In the genomic region with DNA sequence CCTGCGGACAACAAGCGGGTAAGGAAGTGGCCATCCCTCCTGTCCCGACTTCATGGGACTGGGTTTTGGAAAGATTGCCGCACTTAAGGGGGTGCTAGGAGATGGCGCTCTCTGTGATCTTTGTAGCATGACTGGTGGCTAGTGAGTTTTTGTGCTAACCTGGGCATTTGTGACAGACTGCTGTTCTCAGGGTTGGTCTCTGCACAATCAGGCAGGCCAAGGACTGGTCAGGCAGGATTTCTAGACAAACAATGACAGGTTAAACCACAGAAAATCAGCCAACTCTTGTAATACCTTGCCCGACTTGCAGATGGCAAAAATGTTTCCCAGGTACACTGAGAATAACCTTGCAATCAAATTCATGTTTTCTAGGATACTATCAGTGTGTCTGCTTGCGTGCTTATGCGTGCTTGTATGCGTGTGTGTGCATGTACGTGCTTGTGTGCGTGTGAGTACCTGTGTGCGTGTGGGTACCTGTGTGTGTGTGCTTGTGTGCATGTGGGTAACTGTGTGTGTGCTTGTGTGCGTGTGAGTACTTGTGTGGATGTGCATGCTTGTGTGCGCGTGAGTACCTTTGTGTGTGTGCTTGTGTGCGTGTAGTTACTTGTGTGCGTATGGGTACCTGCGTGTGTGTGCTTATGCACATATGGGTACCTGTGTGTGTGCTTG, we compare ENCODE assay signal across 15 cellular contexts. TPM values are rescaled to one million over a fixed set of nuclear protein-coding genes. Genes with fewer than 3 reads are reported as not detected.
DNase-seq lines count a peak whose midpoint lies in the region; ATAC-seq and TF ChIP-seq lines count a peak whose summit lies in the region.
"Had no signal": no experiment of that assay in that cellular context is flagged by ENCODE, and none has a peak within 500 bp of the region (broad histone marks: within the 10 kb centered on the region; RNA-seq: fewer than 3 reads in every experiment).

No MANE protein-coding gene starts in this region.

- no peaks in the 10 kb centered on the region for H3K9me3 Mint-ChIP-seq in stimulated activated naive B cell treated with anti-CD40 and anti-IgM and Interleukin-4, amounts not matched to agents 10 μg/mL and 1 μg/mL and 100 μg/mL, for 72 hours
- H3K9me3 Mint-ChIP-seq: CD8-positive, alpha-beta memory T cell; stimulated activated naive CD8-positive, alpha-beta T cell treated with anti-CD3 and anti-CD28 coated beads, Interleukin-15, Interleukin-2, amounts not matched to agents 100 ng/mL and 50 ng/mL, for 24 hours had no signal

- ATAC-seq in esophagus mucosa (peak; percentile 77), GM18517 (IDR thresholded peaks at IDR 0.05; ENCODE audit: unreplicated experiment) (no peak), HG02678 (IDR thresholded peaks at IDR 0.05; ENCODE audit: unreplicated experiment) (no peak)
- ATAC-seq in stimulated activated naive B cell treated with anti-CD40 and anti-IgM and Interleukin-4, amounts not matched to agents 10 μg/mL and 1 μg/mL and 100 μg/mL, for 72 hours (replicated peaks) = no peak

- H3K4me3 Mint-ChIP-seq in stimulated activated naive B cell treated with anti-CD40 and anti-IgM and Interleukin-4, amounts not matched to agents 10 μg/mL and 1 μg/mL and 100 μg/mL, for 72 hours = peak overlapping the region in 1 of 2 donors; percentile 14
- H3K4me3 Mint-ChIP-seq: CD8-positive, alpha-beta memory T cell; stimulated activated naive CD8-positive, alpha-beta T cell treated with anti-CD3 and anti-CD28 coated beads, Interleukin-15, Interleukin-2, amounts not matched to agents 100 ng/mL and 50 ng/mL, for 24 hours had no signal

- DNase-seq in DMS53 (lab: John Stamatoyannopoulos, UW) (peak; percentile 84), NCI-H2029 (lab: John Stamatoyannopoulos, UW) (peak; percentile 39), germinal center (ENCODE audit: low spot score) (no peak)
- no peak for DNase-seq in stimulated activated naive B cell treated with anti-CD40 and anti-IgM and Interleukin-4, amounts not matched to agents 10 μg/mL and 1 μg/mL and 100 μg/mL, for 72 hours
- DNase-seq: activated T-cell treated with anti-CD3 and anti-CD28 coated beads for 4 hours; anterior cingulate cortex; CD8-positive, alpha-beta memory T cell; MV-4-11; NCI-H446 had no signal

- no peak for TF ChIP-seq CTCF in neutrophil (IDR thresholded peaks at IDR 0.05)

- H3K27ac Mint-ChIP-seq in stimulated activated naive B cell treated with anti-CD40 and anti-IgM and Interleukin-4, amounts not matched to agents 10 μg/mL and 1 μg/mL and 100 μg/mL, for 72 hours = no peak overlapping the region
- H3K27ac Mint-ChIP-seq: stimulated activated naive CD8-positive, alpha-beta T cell treated with anti-CD3 and anti-CD28 coated beads, Interleukin-15, Interleukin-2, amounts not matched to agents 100 ng/mL and 50 ng/mL, for 24 hours had no signal

- no peaks in the 10 kb centered on the region for H3K27me3 Mint-ChIP-seq in stimulated activated naive B cell treated with anti-CD40 and anti-IgM and Interleukin-4, amounts not matched to agents 10 μg/mL and 1 μg/mL and 100 μg/mL, for 72 hours
- H3K27me3 Mint-ChIP-seq: stimulated activated naive CD8-positive, alpha-beta T cell treated with anti-CD3 and anti-CD28 coated beads, Interleukin-15, Interleukin-2, amounts not matched to agents 100 ng/mL and 50 ng/mL, for 24 hours had no signal

- H3K9me3 ChIP-seq in neutrophil = no peaks in the 10 kb centered on the region

- H3K27me3 ChIP-seq in neutrophil = no peaks in the 10 kb centered on the region

- peaks cover 12 to 22% of the 10 kb centered on the region in 2 donors for H3K36me3 Mint-ChIP-seq in stimulated activated naive B cell treated with anti-CD40 and anti-IgM and Interleukin-4, amounts not matched to agents 10 μg/mL and 1 μg/mL and 100 μg/mL, for 72 hours

- peaks cover 73 to 77% of the 10 kb centered on the region in 2 experiments for H3K4me1 ChIP-seq in neutrophil (ENCODE audit: control insufficient read depth in 1 of 2, insufficient read depth in 1 of 2, low read depth in 1 of 2, low read length in 1 of 2)

- peaks cover 99% of the 10 kb centered on the region for H3K36me3 ChIP-seq in neutrophil

- H3K4me1 Mint-ChIP-seq in stimulated activated naive B cell treated with anti-CD40 and anti-IgM and Interleukin-4, amounts not matched to agents 10 μg/mL and 1 μg/mL and 100 μg/mL, for 72 hours = peaks cover 39 to 65% of the 10 kb centered on the region in 2 donors

- H3K4me3 ChIP-seq in neutrophil (ENCODE audit: low read depth in 1 of 2, low read length in 1 of 2) = peak overlapping the region in 1 of 2 experiments; percentile 17
- H3K4me3 ChIP-seq: lung had no signal

- H3K27ac ChIP-seq in neutrophil = peak overlapping the region; percentile 80

RNA-seq across cellular contexts. Expression of a gene that starts 26.2 kb away (rescaled TPM):
- 14.3 TPM for total RNA-seq in esophagus mucosa

Comparison
In these comparisons a context has a peak if more than half of its experiments do, and no peak if none do; other contexts are left out.
1. DNase-seq: peak in DMS53 (single experiment) and NCI-H2029 (single experiment); none in stimulated activated naive B cell treated with anti-CD40 and anti-IgM and Interleukin-4, amounts not matched to agents 10 μg/mL and 1 μg/mL and 100 μg/mL, for 72 hours (single experiment) and germinal center (single experiment).